In the genomic region with DNA sequence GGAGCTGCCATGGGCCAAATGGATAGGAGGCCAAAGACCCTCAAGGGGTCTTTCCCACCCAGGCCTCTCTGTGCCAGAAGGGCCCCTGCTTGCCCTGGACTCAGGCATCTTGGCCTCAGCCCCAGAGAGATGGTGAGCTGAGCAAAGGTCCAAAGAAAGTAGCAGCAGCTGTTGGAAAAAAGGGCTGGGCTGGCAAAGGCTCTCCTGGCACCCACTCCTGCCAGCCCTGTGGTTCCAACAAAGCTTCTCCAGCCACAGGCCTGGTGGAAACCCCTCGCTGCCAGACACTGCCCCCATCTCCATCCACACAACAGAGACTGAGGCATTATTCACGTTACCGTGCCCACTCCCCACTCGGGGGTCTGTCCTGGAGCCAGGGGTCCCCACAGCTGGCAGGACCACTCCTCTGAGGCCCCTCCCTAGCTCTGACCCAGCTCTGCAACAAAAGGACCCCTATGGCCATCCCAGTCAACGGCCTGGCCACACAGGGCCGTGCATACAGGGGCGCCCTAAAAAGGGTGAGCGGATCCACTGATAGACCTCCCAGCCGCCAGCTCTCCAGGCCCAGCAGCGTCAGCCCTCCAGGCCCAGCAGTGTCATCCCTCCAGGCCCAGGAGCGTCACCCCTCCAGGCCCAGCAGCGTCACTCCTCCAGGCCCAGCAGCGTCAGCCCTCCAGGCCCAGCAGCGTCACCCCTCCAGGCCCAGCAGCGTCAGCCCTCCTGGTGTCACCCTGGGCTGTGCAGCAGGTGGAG, we compare ENCODE assay signal across 17 cellular contexts. TPM values are rescaled to one million over a fixed set of nuclear protein-coding genes. Genes with fewer than 3 reads are reported as not detected.
DNase-seq lines count a peak whose midpoint lies in the region; ATAC-seq and TF ChIP-seq lines count a peak whose summit lies in the region.
"Had no signal": no experiment of that assay in that cellular context is flagged by ENCODE, and none has a peak within 500 bp of the region (broad histone marks: within the 10 kb centered on the region; RNA-seq: fewer than 3 reads in every experiment).

No MANE protein-coding gene starts in this region.

- H3K36me3 ChIP-seq in parathyroid adenoma (ENCODE audit: control insufficient read depth, insufficient read depth, low read length) (no peaks in the 10 kb centered on the region), vagina (no peaks in the 10 kb centered on the region), mesendoderm (ENCODE audit: control insufficient read depth, insufficient read depth, low read length) (no peaks in the 10 kb centered on the region)
- H3K36me3 ChIP-seq: Peyer's patch, tibial artery had no signal

- H3K9ac ChIP-seq in parathyroid adenoma (no peak overlapping the region), mesendoderm (ENCODE audit: low read length) (no peak overlapping the region)

- no peak overlapping the region for H4K8ac ChIP-seq in mesendoderm (ENCODE audit: low read depth, low read length)

- H2BK5ac ChIP-seq in mesendoderm (ENCODE audit: low read length) = no peak overlapping the region

- no peak overlapping the region for H2BK120ac ChIP-seq in mesendoderm (ENCODE audit: low read depth, low read length)

- H3K79me1 ChIP-seq in mesendoderm (ENCODE audit: low read length) = peaks cover 5% of the 10 kb centered on the region

- H3K9me3 ChIP-seq in parathyroid adenoma (ENCODE audit: control insufficient read depth, low read length) (no peaks in the 10 kb centered on the region), vagina (no peaks in the 10 kb centered on the region)
- H3K9me3 ChIP-seq: Peyer's patch, tibial artery had no signal

- no CpG with 5 or more reads among the region's 15 CpGs for WGBS in mesendoderm (ENCODE audit: extremely low coverage, insufficient coverage, low lambda C conversion rate)

- TF ChIP-seq CTCF in parathyroid adenoma (IDR thresholded peaks at IDR 0.05) = no peak
- TF ChIP-seq CTCF in vagina (IDR thresholded peaks at IDR 0.05) = no peak

- no peak overlapping the region for H3K4ac ChIP-seq in mesendoderm (ENCODE audit: low read depth, low read length)

- DNase-seq in Right ventricle myocardium superior (peak; percentile 38), left cardiac atrium (no peak), left colon (no peak), vagina (ENCODE audit: extremely low spot score in 2 of 2) (no peak), mesendoderm (no peak), NCI-H1694 (lab: John Stamatoyannopoulos, UW) (no peak)
- DNase-seq: activated CD4-positive, alpha-beta memory T cell treated with anti-CD3 and anti-CD28 coated beads, Interleukin-2, amount 10 ng/mL, durations not matched to agents 7 days and 5 days; GF-D8; IMR-90; NCI-H2107; Peyer's patch; stimulated activated CD4-positive, alpha-beta T cell treated with anti-CD3 and anti-CD28 coated beads, Interleukin-4, amount 100 ng/mL, for 1 hour; stimulated activated CD8-positive, alpha-beta memory T cell treated with anti-CD3 and anti-CD28 coated beads, Interleukin-4, amount 100 ng/mL, for 48 hours; tibial artery had no signal

- H2AFZ ChIP-seq in parathyroid adenoma = no peak overlapping the region

- peaks cover 62% of the 10 kb centered on the region for H3K79me2 ChIP-seq in parathyroid adenoma
- no peaks in the 10 kb centered on the region for H3K79me2 ChIP-seq in mesendoderm (ENCODE audit: control insufficient read depth, insufficient read depth, low read length)

- H3K27me3 ChIP-seq in parathyroid adenoma (ENCODE audit: control insufficient read depth, insufficient read depth, low read length) = no peaks in the 10 kb centered on the region
- H3K27me3 ChIP-seq in vagina = no peaks in the 10 kb centered on the region
- no peaks in the 10 kb centered on the region for H3K27me3 ChIP-seq in mesendoderm (ENCODE audit: insufficient read depth, low read length, poor library complexity)
- H3K27me3 ChIP-seq: Peyer's patch, tibial artery had no signal

- H3K56ac ChIP-seq in mesendoderm (ENCODE audit: low read length) = no peak overlapping the region

- no peak for TF ChIP-seq POLR2A in vagina (IDR thresholded peaks at IDR 0.05)

- H4K5ac ChIP-seq in mesendoderm (ENCODE audit: low read length) = no peak overlapping the region

- no peak overlapping the region for H3K4me3 ChIP-seq in parathyroid adenoma (ENCODE audit: low read depth, low read length)
- H3K4me3 ChIP-seq in vagina = no peak overlapping the region
- H3K4me3 ChIP-seq in mesendoderm (ENCODE audit: low read length) = no peak overlapping the region
- H3K4me3 ChIP-seq: Peyer's patch, tibial artery had no signal

- H3K4me2 ChIP-seq in parathyroid adenoma (ENCODE audit: low read length) (no peak overlapping the region), mesendoderm (ENCODE audit: low read length) (no peak overlapping the region)

- H3K4me1 ChIP-seq in parathyroid adenoma (peaks cover 63% of the 10 kb centered on the region), vagina (peaks cover 82% of the 10 kb centered on the region), mesendoderm (ENCODE audit: control insufficient read depth, low read depth, low read length) (no peaks in the 10 kb centered on the region)

- intact Hi-C loops in Right ventricle myocardium superior (cut with DNase I) (no loop called here), left cardiac atrium (cut with DNase I) (no loop called here), left colon (cut with DNase I, micrococcal nuclease) (no loop called here), vagina (cut with DNase I) (no loop called here)

- H3K18ac ChIP-seq in mesendoderm (ENCODE audit: low read length) = no peak overlapping the region

- ATAC-seq in Right ventricle myocardium superior (ENCODE audit: poor library complexity) = no peak
- no peak for ATAC-seq in left cardiac atrium
- ATAC-seq in left colon = peak; percentile 37
- ATAC-seq in HG03378 (IDR thresholded peaks at IDR 0.05; ENCODE audit: unreplicated experiment) = no peak
- ATAC-seq: HCT116 had no signal

- H2BK15ac ChIP-seq in mesendoderm (replicated peaks; ENCODE audit: low read depth) = no peak overlapping the region

- no peak overlapping the region for H3K23ac ChIP-seq in mesendoderm (ENCODE audit: low read length)

- H3K27ac ChIP-seq in parathyroid adenoma (peak overlapping the region; percentile 98), vagina (peak overlapping the region; percentile 85), mesendoderm (ENCODE audit: low read depth, low read length) (no peak overlapping the region)
- H3K27ac ChIP-seq: tibial artery had no signal

- H2AK5ac ChIP-seq in mesendoderm (ENCODE audit: low read length) = no peak overlapping the region

RNA-seq across cellular contexts. Expression of gene BIN1, which starts 10.1 kb away (rescaled TPM):
- total RNA-seq in Right ventricle myocardium superior (15.7 TPM), left cardiac atrium (10 to 100 TPM; 16.2 to 23.6 TPM), left colon (10 to 100 TPM; 34.3 to 37.2 TPM), vagina (60.9 TPM)
- polyA plus RNA-seq in mesendoderm (2013, experiment 1 of 2) = 18.7 TPM
- 20.2 TPM for polyA plus RNA-seq in mesendoderm (2013, experiment 2 of 2)
